Comparison of ENCODE assay signal across 27 cellular contexts in genomic region chr18:77944533-77944932, GRCh38.
"Had no signal": no experiment of that assay in that cellular context is flagged by ENCODE, and none has a peak within 500 bp of the region (broad histone marks: within the 10 kb centered on the region; RNA-seq: fewer than 3 reads in every experiment).

No MANE protein-coding gene starts in this region.

- ATAC-seq: stimulated activated effector memory CD8-positive, alpha-beta T cell treated with anti-CD3 and anti-CD28 coated beads, Interleukin-12 subunit alpha, Interleukin-12 subunit beta, amount 100 ng/mL, for 72 hours; stimulated activated memory B cell treated with anti-CD40 and anti-IgM and Interleukin-4, amounts not matched to agents 10 μg/mL and 1 μg/mL and 100 μg/mL, for 72 hours; stimulated activated naive B cell treated with anti-CD40 and anti-IgM and Interleukin-4, amounts not matched to agents 10 μg/mL and 1 μg/mL and 100 μg/mL, for 72 hours; stimulated activated naive CD8-positive, alpha-beta T cell treated with anti-CD3 and anti-CD28 coated beads, Interleukin-15, amount 100 ng/mL, for 72 hours; stimulated activated naive CD8-positive, alpha-beta T cell treated with anti-CD3 and anti-CD28 coated beads, Interleukin-15, Interleukin-2, amounts not matched to agents 100 U/mL and 50 U/mL, for 24 hours; upper lobe of right lung had no signal

- DNase-seq: stimulated activated CD4-positive, alpha-beta T cell treated with anti-CD3 and anti-CD28 coated beads, Interleukin-2, amount 100 ng/mL, for 48 hours; stimulated activated CD4-positive, alpha-beta T cell treated with anti-CD3 and anti-CD28 coated beads, Interleukin-4, amount 100 ng/mL, for 1 hour; stimulated activated CD4-positive, alpha-beta T cell treated with anti-CD3 and anti-CD28 coated beads, Interleukin-4, amount 100 ng/mL, for 24 hours; stimulated activated CD4-positive, alpha-beta T cell treated with anti-CD3 and anti-CD28 coated beads, Interleukin-4, amount 100 ng/mL, for 4 hours; stimulated activated CD8-positive, alpha-beta memory T cell treated with anti-CD3 and anti-CD28 coated beads, Interleukin-4, amount 100 ng/mL, for 48 hours; stimulated activated naive B cell treated with anti-CD40 and anti-IgM and Interleukin-4, amounts not matched to agents 10 μg/mL and 1 μg/mL and 100 μg/mL, for 72 hours; stimulated activated naive CD4-positive, alpha-beta T cell; stimulated activated naive CD4-positive, alpha-beta T cell treated with Interleukin-2 at 50 U/mL for 16 hours; stimulated activated naive CD8-positive, alpha-beta T cell treated with anti-CD3 and anti-CD28 coated beads, Interleukin-15, amount 100 ng/mL, for 72 hours; stimulated activated naive CD8-positive, alpha-beta T cell treated with anti-CD3 and anti-CD28 coated beads, Interleukin-15, Interleukin-2, amounts not matched to agents 100 U/mL and 50 U/mL, for 24 hours; stomach; substantia nigra; testis; thyroid gland; tibial artery; transverse colon; trophoblast cell; upper lobe of left lung; upper lobe of right lung; uterus had no signal

- H3K36me3 ChIP-seq: stomach, suprapubic skin, thoracic aorta, thyroid gland, tibial artery, tibial nerve, transverse colon, upper lobe of left lung, upper lobe of right lung, uterus, vagina had no signal

- H3K4me3 ChIP-seq: stomach, suprapubic skin, testis, thoracic aorta, thyroid gland, tibial artery, tibial nerve, transverse colon, upper lobe of left lung, upper lobe of right lung, uterus, vagina had no signal

- H3K27me3 ChIP-seq: testis, thyroid gland, tibial artery, tibial nerve, transverse colon, upper lobe of left lung, upper lobe of right lung, uterus, vagina had no signal

- H3K27ac ChIP-seq: stomach, suprapubic skin, testis, thoracic aorta, thyroid gland, tibial artery, tibial nerve, transverse colon, upper lobe of left lung, upper lobe of right lung, uterus, vagina had no signal

- H3K4me1 ChIP-seq: stomach, suprapubic skin, testis, thyroid gland, tibial artery, transverse colon, upper lobe of left lung, upper lobe of right lung, uterus, vagina had no signal

- FAIRE-seq: urothelium cell line had no signal

- H3K9me3 ChIP-seq: stomach, suprapubic skin, testis, thoracic aorta, thyroid gland, tibial artery, tibial nerve, transverse colon, upper lobe of left lung, upper lobe of right lung, uterus, vagina had no signal
